In genomic region chr11:122441702-122442092, GRCh38 we compare ENCODE assay signal across 12 cellular contexts.
A peak's percentile ranks its signal among the peaks of the same experiment; 100 is the strongest.
DNase-seq lines count a peak whose midpoint lies in the region; ATAC-seq and TF ChIP-seq lines count a peak whose summit lies in the region.
"Had no signal": no experiment of that assay in that cellular context is flagged by ENCODE, and none has a peak within 500 bp of the region (broad histone marks: within the 10 kb centered on the region; RNA-seq: fewer than 3 reads in every experiment).

No MANE protein-coding gene starts in this region.

- 0 out of 2 replicates have a peak, but pooled peaks cover 5% of the 10 kb centered on the region for H3F3A ChIP-seq in GM23338 (replicated peaks; ENCODE audit: low read depth)

- peaks cover 2% of the 10 kb centered on the region for H3K27me3 Mint-ChIP-seq in GM23338 (ENCODE audit: insufficient read depth, low read depth, poor library complexity)
- H3K27me3 Mint-ChIP-seq in activated T-cell treated with anti-CD3 and anti-CD28 coated beads, Interleukin-2, amount 50 U/mL, for 24 hours: peaks cover 39% of the 10 kb centered on the region
- H3K27me3 Mint-ChIP-seq in activated CD4-positive, alpha-beta T cell treated with anti-CD3 and anti-CD28 coated beads for 36 hours: peaks cover 14% of the 10 kb centered on the region

- H3K4me3 ChIP-seq in GM23338: peak overlapping the region; percentile 59
- peak overlapping the region; percentile 54 to 94 for H3K4me3 ChIP-seq in gastroesophageal sphincter
- H3K4me3 ChIP-seq in skeletal muscle tissue (ENCODE audit: low read length in 3 of 3): peak overlapping the region; percentile 58 to 68 (median 67)

- CTCF ChIA-PET in activated CD4-positive, alpha-beta T cell treated with anti-CD3 and anti-CD28 coated beads for 36 hours (lab: Charles Lee): no interaction called here

- no peak overlapping the region for H3K27ac Mint-ChIP-seq in GM23338
- no peak overlapping the region for H3K27ac Mint-ChIP-seq in activated T-cell treated with anti-CD3 and anti-CD28 coated beads, Interleukin-2, amount 50 U/mL, for 24 hours
- H3K27ac Mint-ChIP-seq in activated CD4-positive, alpha-beta T cell treated with anti-CD3 and anti-CD28 coated beads for 36 hours: no peak overlapping the region

- TF ChIP-seq POLR2A in gastroesophageal sphincter (IDR thresholded peaks at IDR 0.05): no peak

- DNase-seq in GM23338 (ENCODE audit: low spot score): peak; percentile 36
- peak; percentile 35 for DNase-seq in NCI-H345 treated with DMSO at 0.1 percent for 48 hours (lab: John Stamatoyannopoulos, UW; ENCODE audit: unreplicated experiment)
- DNase-seq in activated T-cell treated with anti-CD3 and anti-CD28 coated beads, Interleukin-2, amount 50 U/mL, for 24 hours: no peak
- no peak for DNase-seq in NCI-H146 (lab: John Stamatoyannopoulos, UW)
- no peak for DNase-seq in posterior vena cava (ENCODE audit: low spot score)
- no peak for DNase-seq in activated CD4-positive, alpha-beta T cell treated with anti-CD3 and anti-CD28 coated beads for 36 hours
- DNase-seq: activated effector memory CD4-positive, alpha-beta T cell treated with anti-CD3 and anti-CD28 coated beads, Interleukin-2, amount 50 U/mL, for 16 hours; effector CD8-positive, alpha-beta T cell; HCEC 1CT had no signal

- ATAC-seq in GM23338: peak; percentile 16
- ATAC-seq in gastroesophageal sphincter: no peak
- ATAC-seq in activated CD4-positive, alpha-beta T cell treated with anti-CD3 and anti-CD28 coated beads for 36 hours: no peak

- no peak overlapping the region for H2AFZ ChIP-seq in GM23338

- POLR2A ChIA-PET in activated CD4-positive, alpha-beta T cell treated with anti-CD3 and anti-CD28 coated beads for 36 hours (lab: Charles Lee): no interaction called here

- TF ChIP-seq CTCF in GM23338 (conservative IDR thresholded peaks at IDR 0.05; ENCODE audit: low read depth in 2 of 2) (no peak), gastroesophageal sphincter (IDR thresholded peaks at IDR 0.05) (no peak)

- H3K9me3 ChIP-seq in gastroesophageal sphincter (no peaks in the 10 kb centered on the region), skeletal muscle tissue (ENCODE audit: control insufficient read depth in 3 of 3, low read length in 3 of 3) (no peaks in the 10 kb centered on the region)
- H3K9me3 ChIP-seq: prostate gland had no signal

- H3K4me2 ChIP-seq in GM23338: peak overlapping the region; percentile 79

- WGBS in gastroesophageal sphincter (ENCODE audit: low coverage in 1 of 2), 2 donors: 37 to 54% methylated on average over 5 of the region's 5 CpGs

- H3K36me3 Mint-ChIP-seq in GM23338 (ENCODE audit: low read depth): no peaks in the 10 kb centered on the region
- no peaks in the 10 kb centered on the region for H3K36me3 Mint-ChIP-seq in activated T-cell treated with anti-CD3 and anti-CD28 coated beads, Interleukin-2, amount 50 U/mL, for 24 hours (ENCODE audit: low read depth)
- H3K36me3 Mint-ChIP-seq in activated CD4-positive, alpha-beta T cell treated with anti-CD3 and anti-CD28 coated beads for 36 hours (ENCODE audit: low read depth): no peaks in the 10 kb centered on the region

- 0 out of 2 replicates have a peak, but pooled peaks cover 5% of the 10 kb centered on the region for H3K9me2 ChIP-seq in GM23338 (ENCODE audit: insufficient read depth)

- H3K4me1 Mint-ChIP-seq in GM23338: peaks cover 17% of the 10 kb centered on the region
- peaks cover 9% of the 10 kb centered on the region for H3K4me1 Mint-ChIP-seq in activated T-cell treated with anti-CD3 and anti-CD28 coated beads, Interleukin-2, amount 50 U/mL, for 24 hours (ENCODE audit: low read depth)
- H3K4me1 Mint-ChIP-seq in activated CD4-positive, alpha-beta T cell treated with anti-CD3 and anti-CD28 coated beads for 36 hours: no peaks in the 10 kb centered on the region

- no peaks in the 10 kb centered on the region for H3K27me3 ChIP-seq in GM23338 (ENCODE audit: insufficient read depth)
- no peaks in the 10 kb centered on the region for H3K27me3 ChIP-seq in gastroesophageal sphincter
- H3K27me3 ChIP-seq in skeletal muscle tissue (ENCODE audit: control insufficient read depth in 3 of 3, insufficient read depth in 3 of 3, low read length in 3 of 3): no peaks in the 10 kb centered on the region

- H3K4me1 ChIP-seq in GM23338 (ENCODE audit: insufficient read depth) (peaks cover 33% of the 10 kb centered on the region), gastroesophageal sphincter (peaks cover 0 to 25% (median 0%) of the 10 kb centered on the region in 3 donors), skeletal muscle tissue (ENCODE audit: control insufficient read depth in 3 of 3, insufficient read depth in 3 of 3, low read length in 3 of 3) (peaks cover 11 to 21% (median 13%) of the 10 kb centered on the region in 3 donors)
- H3K4me1 ChIP-seq: prostate gland had no signal

- TF ChIP-seq EP300 in gastroesophageal sphincter (IDR thresholded peaks at IDR 0.05): no peak

- H3K79me2 ChIP-seq in GM23338 (replicated peaks; ENCODE audit: insufficient read depth): no peaks in the 10 kb centered on the region

- H3K4me3 Mint-ChIP-seq in GM23338: no peak overlapping the region
- H3K4me3 Mint-ChIP-seq in activated T-cell treated with anti-CD3 and anti-CD28 coated beads, Interleukin-2, amount 50 U/mL, for 24 hours: no peak overlapping the region
- H3K4me3 Mint-ChIP-seq in activated CD4-positive, alpha-beta T cell treated with anti-CD3 and anti-CD28 coated beads for 36 hours: no peak overlapping the region

- H3K27ac ChIP-seq in GM23338 (ENCODE audit: low read depth): no peak overlapping the region
- peak overlapping the region; percentile 2 to 74 (median 60) for H3K27ac ChIP-seq in gastroesophageal sphincter
- H3K27ac ChIP-seq in skeletal muscle tissue (ENCODE audit: low read depth, low read length): no peak overlapping the region

- no peaks in the 10 kb centered on the region for H3K36me3 ChIP-seq in GM23338 (ENCODE audit: insufficient read depth)
- H3K36me3 ChIP-seq in gastroesophageal sphincter: no peaks in the 10 kb centered on the region
- H3K36me3 ChIP-seq in skeletal muscle tissue (ENCODE audit: control insufficient read depth in 3 of 3, insufficient read depth in 3 of 3, low read length in 3 of 3): no peaks in the 10 kb centered on the region
- H3K36me3 ChIP-seq: prostate gland had no signal

- H3K9me3 Mint-ChIP-seq in GM23338: no peaks in the 10 kb centered on the region
- H3K9me3 Mint-ChIP-seq in activated T-cell treated with anti-CD3 and anti-CD28 coated beads, Interleukin-2, amount 50 U/mL, for 24 hours: no peaks in the 10 kb centered on the region
- H3K9me3 Mint-ChIP-seq in activated CD4-positive, alpha-beta T cell treated with anti-CD3 and anti-CD28 coated beads for 36 hours (ENCODE audit: low read depth): no peaks in the 10 kb centered on the region

- peak overlapping the region in 2 of 3 donors; percentile 24 to 84 for H3K9ac ChIP-seq in skeletal muscle tissue (ENCODE audit: low read depth in 1 of 3, low read length in 3 of 3)

- intact Hi-C loops in posterior vena cava (cut with DNase I): no loop called here
- intact Hi-C loops in activated CD4-positive, alpha-beta T cell treated with anti-CD3 and anti-CD28 coated beads for 36 hours (cut with DNase I, micrococcal nuclease): no loop called here

- no peaks in the 10 kb centered on the region for H4K20me1 ChIP-seq in GM23338 (replicated peaks; ENCODE audit: insufficient read depth)

TF ChIP-seq in GM23338, 12 proteins besides CTCF, POLR2A, EP300 and RAD21:
- no peak for TF ChIP-seq NANOG (IDR thresholded peaks at IDR 0.05; ENCODE audit: borderline replicate concordance)
- no peak for TF ChIP-seq REST (IDR thresholded peaks at IDR 0.05; ENCODE audit: unreplicated experiment)
- TF ChIP-seq CREB1 (CRISPR knock-in tag; IDR thresholded peaks at IDR 0.05; ENCODE audit: low read depth): no peak
- TF ChIP-seq EZH2 (IDR thresholded peaks at IDR 0.05; ENCODE audit: low read depth, unreplicated experiment): no peak
- TF ChIP-seq ZNF331 (CRISPR knock-in tag; IDR thresholded peaks at IDR 0.05; ENCODE audit: low read depth): no peak
- TF ChIP-seq POLR2AphosphoS5 (IDR thresholded peaks at IDR 0.05; ENCODE audit: low read depth): no peak

Comparison
In these comparisons a context has a peak if more than half of its experiments do, and no peak if none do; other contexts are left out.
1. DNase-seq: peak in GM23338 (single experiment) and NCI-H345 treated with DMSO at 0.1 percent for 48 hours (single experiment); none in activated T-cell treated with anti-CD3 and anti-CD28 coated beads, Interleukin-2, amount 50 U/mL, for 24 hours (single experiment), NCI-H146 (single experiment), posterior vena cava (single experiment) and activated CD4-positive, alpha-beta T cell treated with anti-CD3 and anti-CD28 coated beads for 36 hours (single experiment).
2. H3K27ac ChIP-seq: peak in gastroesophageal sphincter (4 of 4); none in GM23338 (single experiment) and skeletal muscle tissue (single experiment).
3. Peak in every context shown above with its lines, with median percentiles within 50 percentile points of each other: H3K4me3 ChIP-seq.